In genomic region chr5:40557486-40557885, GRCh38 we compare ENCODE assay signal across 20 cellular contexts.
DNase-seq lines count a peak whose midpoint lies in the region; ATAC-seq and TF ChIP-seq lines count a peak whose summit lies in the region.
"Had no signal": no experiment of that assay in that cellular context is flagged by ENCODE, and none has a peak within 500 bp of the region (broad histone marks: within the 10 kb centered on the region; RNA-seq: fewer than 3 reads in every experiment).

No MANE protein-coding gene starts in this region.

- H3K27me3 Mint-ChIP-seq in MCF 10A (ENCODE audit: insufficient read depth, unreplicated experiment) (no peaks in the 10 kb centered on the region), glutamatergic neuron (ENCODE audit: unreplicated experiment) (peaks cover 5% of the 10 kb centered on the region)
- H3K27me3 Mint-ChIP-seq: B cell, T-cell had no signal

- WGBS in mammary epithelial cell (ENCODE audit: low coverage, missing lambda C conversion rate), result 88% methylated on average over 1 of the region's 1 CpG
- WGBS in body of pancreas, 2 donors, result 81 to 87% methylated on average over 1 of the region's 1 CpG

- ATAC-seq in Panc1, result no peak
- ATAC-seq in body of pancreas, result no peak
- ATAC-seq: T-cell had no signal

- H3K9me3 ChIP-seq in mammary epithelial cell (replicated peaks; ENCODE audit: insufficient read depth, low read length) (no peaks in the 10 kb centered on the region), Panc1 (ENCODE audit: control insufficient read depth, insufficient read depth, low read depth, low read length) (no peaks in the 10 kb centered on the region), body of pancreas (no peaks in the 10 kb centered on the region), uterus (no peaks in the 10 kb centered on the region)
- H3K9me3 ChIP-seq: Peyer's patch, SJCRH30 had no signal

- H3K27ac ChIP-seq in mammary epithelial cell (ENCODE audit: insufficient read depth, low read depth, low read length) (no peak overlapping the region), Panc1 (ENCODE audit: low read length) (peak overlapping the region; percentile 27; the same call in 1 of the 2 replicates), body of pancreas (no peak overlapping the region), uterus (no peak overlapping the region)
- H3K27ac ChIP-seq: 22Rv1, Peyer's patch, SJCRH30 had no signal

- H3K4me1 ChIP-seq in mammary epithelial cell (ENCODE audit: insufficient read depth, low read length) (peaks cover 7% of the 10 kb centered on the region), Panc1 (ENCODE audit: control insufficient read depth, insufficient read depth, low read length) (peaks cover 19% of the 10 kb centered on the region), body of pancreas (no peaks in the 10 kb centered on the region), uterus (no peaks in the 10 kb centered on the region)

- H3K4me3 ChIP-seq in mammary epithelial cell (replicated peaks in 1 of 3; ENCODE audit: insufficient read depth in 1 of 3, low read depth in 2 of 3, low read length in 3 of 3) (no peak overlapping the region), Panc1 (ENCODE audit: low read depth in 2 of 2, low read length in 2 of 2) (no peak overlapping the region), body of pancreas (no peak overlapping the region), uterus (no peak overlapping the region)
- H3K4me3 ChIP-seq: MG63, Peyer's patch, SJCRH30 had no signal

- dilution Hi-C loops in mammary epithelial cell (cut with HindIII; ENCODE audit: low sequenced_read_pairs), result no loop called here

- no peak overlapping the region for H3K4me3 Mint-ChIP-seq in MCF 10A (ENCODE audit: unreplicated experiment)
- no peak overlapping the region for H3K4me3 Mint-ChIP-seq in glutamatergic neuron (ENCODE audit: unreplicated experiment)
- H3K4me3 Mint-ChIP-seq: B cell, CD14-positive monocyte, IgD-negative memory B cell, T-cell had no signal

- H3K4me2 ChIP-seq in mammary epithelial cell (ENCODE audit: insufficient read depth, low read depth, low read length), result peak overlapping the region; percentile 10

- H3K9me3 Mint-ChIP-seq in MCF 10A (ENCODE audit: unreplicated experiment) (no peaks in the 10 kb centered on the region), glutamatergic neuron (ENCODE audit: unreplicated experiment) (peaks cover 3% of the 10 kb centered on the region)
- H3K9me3 Mint-ChIP-seq: T-cell had no signal

- no peaks in the 10 kb centered on the region for H3K36me3 ChIP-seq in mammary epithelial cell (ENCODE audit: insufficient read depth, low read length)
- H3K36me3 ChIP-seq in Panc1 (ENCODE audit: control insufficient read depth, insufficient read depth, low read length), result no peaks in the 10 kb centered on the region
- H3K36me3 ChIP-seq in body of pancreas (replicated peaks in 1 of 2; ENCODE audit: insufficient read depth in 1 of 2, low read depth in 2 of 2), result no peaks in the 10 kb centered on the region
- no peaks in the 10 kb centered on the region for H3K36me3 ChIP-seq in uterus
- H3K36me3 ChIP-seq: MG63, Peyer's patch, SJCRH30 had no signal

- in situ Hi-C loops in mammary epithelial cell (cut with MboI; ENCODE audit: low sequenced_read_pairs in 2 of 2), result no loop called here
- in situ Hi-C loops in Panc1 (cut with HindIII; ENCODE audit: low pct_unique_long_range_greater_than_20kb, low sequenced_read_pairs), result no loop called here

- peak overlapping the region; percentile 51 for H2AFZ ChIP-seq in mammary epithelial cell (ENCODE audit: low read depth, low read length)

- DNase-seq in mammary epithelial cell (no peak), MCF 10A (ENCODE audit: unreplicated experiment) (no peak), Panc1 (ENCODE audit: low read depth, low spot score) (no peak), dedifferentiated amniotic fluid mesenchymal stem cell (ENCODE audit: extremely low spot score) (peak; percentile 14), body of pancreas (no peak), glutamatergic neuron (no peak), COLO668 (lab: John Stamatoyannopoulos, UW; ENCODE audit: unreplicated experiment) (no peak), uterus (no peak)
- DNase-seq: H7, MG63, NCI-H1694 treated with DMSO at 0.1 percent for 48 hours, NCI-H446 treated with DMSO at 0.1 percent for 48 hours, NCI-H526 treated with DMSO at 0.1 percent for 48 hours, Peyer's patch, SJCRH30, T-cell had no signal

- no peaks in the 10 kb centered on the region for H3K79me2 ChIP-seq in mammary epithelial cell (ENCODE audit: insufficient read depth, low read length)

- H4K20me1 ChIP-seq in mammary epithelial cell (ENCODE audit: insufficient read depth, low read length), result no peaks in the 10 kb centered on the region

- H3K9ac ChIP-seq in mammary epithelial cell (ENCODE audit: insufficient read depth, low read length), result no peak overlapping the region

- intact Hi-C loops in mammary epithelial cell (cut with micrococcal nuclease), result no loop called here
- intact Hi-C loops in MCF 10A (cut with micrococcal nuclease), result loop anchor here (10.0 kb wide), 1 partner anchor 173 kb away; no protein-coding TSS in a partner anchor
- intact Hi-C loops in Panc1 (cut with micrococcal nuclease; ENCODE audit: unreplicated experiment), result no loop called here
- intact Hi-C loops in body of pancreas (cut with DNase I), result no loop called here
- intact Hi-C loops in uterus (cut with DNase I; ENCODE audit: low total_unique reads), result no loop called here

- peaks cover 5% of the 10 kb centered on the region for H3K36me3 Mint-ChIP-seq in MCF 10A (ENCODE audit: insufficient read depth, unreplicated experiment)
- H3K36me3 Mint-ChIP-seq in glutamatergic neuron (ENCODE audit: unreplicated experiment), result no peaks in the 10 kb centered on the region
- H3K36me3 Mint-ChIP-seq: CD14-positive monocyte, IgD-negative memory B cell, T-cell had no signal

- CTCF ChIA-PET in mammary epithelial cell (lab: Charles Lee; ENCODE audit: low non-redundant PET), result no interaction called here
- CTCF ChIA-PET in MCF 10A (lab: Yijun Ruan, JAX), result no interaction called here
- CTCF ChIA-PET in Panc1 (lab: Charles Lee), result no interaction called here

- no peak for TF ChIP-seq POLR2A in body of pancreas (IDR thresholded peaks at IDR 0.05)
- TF ChIP-seq POLR2A in uterus (IDR thresholded peaks at IDR 0.05), result no peak

- BruUV-seq in mammary epithelial cell (replicated peaks; lab: Mats Ljungman, UMichigan) (no TSS peak), MCF 10A (replicated peaks; lab: Mats Ljungman, UMichigan) (no TSS peak), Panc1 (replicated peaks; lab: Mats Ljungman, UMichigan) (no TSS peak)

- H3K4me1 Mint-ChIP-seq in MCF 10A (ENCODE audit: insufficient read depth, unreplicated experiment) (peaks cover 16% of the 10 kb centered on the region), glutamatergic neuron (ENCODE audit: low read depth, unreplicated experiment) (no peaks in the 10 kb centered on the region)
- H3K4me1 Mint-ChIP-seq: CD14-positive monocyte had no signal

- H3K27me3 ChIP-seq in mammary epithelial cell (ENCODE audit: insufficient read depth, low read length), result no peaks in the 10 kb centered on the region
- no peaks in the 10 kb centered on the region for H3K27me3 ChIP-seq in Panc1 (ENCODE audit: control insufficient read depth, insufficient read depth, low read length)
- H3K27me3 ChIP-seq in body of pancreas, result no peaks in the 10 kb centered on the region
- H3K27me3 ChIP-seq in uterus, result no peaks in the 10 kb centered on the region
- H3K27me3 ChIP-seq: MG63, Peyer's patch, SJCRH30 had no signal

- POLR2A ChIA-PET in MCF 10A (lab: Yijun Ruan, JAX) (no interaction called here), Panc1 (lab: Charles Lee) (no interaction called here)

- no peak overlapping the region for H3K27ac Mint-ChIP-seq in MCF 10A (ENCODE audit: low read depth, unreplicated experiment)
- H3K27ac Mint-ChIP-seq in glutamatergic neuron (ENCODE audit: unreplicated experiment), result no peak overlapping the region
- H3K27ac Mint-ChIP-seq: B cell, CD14-positive monocyte, IgD-negative memory B cell, T-cell had no signal

- TF ChIP-seq CTCF in mammary epithelial cell (conservative IDR thresholded peaks at IDR 0.05 in 1 of 2, IDR thresholded peaks at IDR 0.05 in 1 of 2; ENCODE audit: extremely low read depth in 1 of 2, insufficient read depth in 1 of 2, low read depth in 1 of 2, low read length in 2 of 2) (no peak), MCF 10A (IDR thresholded peaks at IDR 0.05; ENCODE audit: unreplicated experiment) (no peak), Panc1 (IDR thresholded peaks at IDR 0.05) (no peak), body of pancreas (IDR thresholded peaks at IDR 0.05) (no peak), glutamatergic neuron (IDR thresholded peaks at IDR 0.05; ENCODE audit: partially characterized antibody, unreplicated experiment) (no peak), uterus (IDR thresholded peaks at IDR 0.05) (no peak)
